In genomic region chr3:49994476-49994875, GRCh38 we compare ENCODE assay signal across 20 cellular contexts. TPM values are rescaled to one million over a fixed set of nuclear protein-coding genes. Genes with fewer than 3 reads are reported as not detected.
A peak's percentile ranks its signal among the peaks of the same experiment; 100 is the strongest.
DNase-seq lines count a peak whose midpoint lies in the region; ATAC-seq, FAIRE-seq and TF ChIP-seq lines count a peak whose summit lies in the region.
"Had no signal": no experiment of that assay in that cellular context is flagged by ENCODE, and none has a peak within 500 bp of the region (broad histone marks: within the 10 kb centered on the region; RNA-seq: fewer than 3 reads in every experiment).

No MANE protein-coding gene starts in this region.

- 0 out of 2 replicates have a peak overlapping the region, but pooled peaks have one; percentile 24 for H3K27ac ChIP-seq in Karpas-422 (ENCODE audit: low read length)
- H3K27ac ChIP-seq in endodermal cell (ENCODE audit: low read depth, low read length): no peak overlapping the region
- H3K27ac ChIP-seq: BLaER1 treated with 17β-estradiol and CSF1 and Interleukin-3, amounts not matched to agents 10 nM and 100 nM; GM23248 had no signal

- H3K4me3 ChIP-seq in Karpas-422 (ENCODE audit: low read length) (no peak overlapping the region), endodermal cell (ENCODE audit: low read length) (no peak overlapping the region)
- H3K4me3 ChIP-seq: BLaER1 treated with 17β-estradiol and CSF1 and Interleukin-3, amounts not matched to agents 10 nM and 100 nM; GM23248 had no signal

- no peak for ATAC-seq in activated T-helper 17 cell treated with anti-CD3 and anti-CD28 coated beads, Interleukin-2, amount 50 U/mL, for 72 hours (replicated peaks)
- ATAC-seq in HG02973 (IDR thresholded peaks at IDR 0.05; ENCODE audit: unreplicated experiment): no peak
- ATAC-seq in left ventricle myocardium superior: no peak

- peak overlapping the region; percentile 29 for H3K27ac Mint-ChIP-seq in activated T-helper 17 cell treated with anti-CD3 and anti-CD28 coated beads, Interleukin-2, amount 50 U/mL, for 72 hours
- peak overlapping the region; percentile 52 for H3K27ac Mint-ChIP-seq in endodermal cell
- H3K27ac Mint-ChIP-seq: CD14-positive monocyte; CD4-positive, alpha-beta T cell; HFFc6 had no signal

- DNase-seq in Karpas-422: no peak
- DNase-seq in endodermal cell: no peak
- no peak for DNase-seq in NK-92 (lab: John Stamatoyannopoulos, UW; ENCODE audit: unreplicated experiment)
- no peak for DNase-seq in left ventricle myocardium superior
- DNase-seq in urothelium cell line (ENCODE audit: low spot score): no peak
- DNase-seq: BE2C; CD4-positive, alpha-beta T cell; CD8-positive, alpha-beta memory T cell; DMS53; DMS79 treated with DMSO at 0.1 percent for 48 hours; GF-D8; GM23248; H9; HFFc6 had no signal

- peaks cover 10% of the 10 kb centered on the region; the same call in 1 of the 2 replicates for H3K36me3 ChIP-seq in Karpas-422 (ENCODE audit: insufficient read depth, low read length)
- peaks cover 30% of the 10 kb centered on the region for H3K36me3 ChIP-seq in endodermal cell (ENCODE audit: control insufficient read depth, insufficient read depth, low read length)
- H3K36me3 ChIP-seq: BE2C had no signal

- peaks cover 53% of the 10 kb centered on the region for H3K4me1 ChIP-seq in Karpas-422 (ENCODE audit: low read length)
- peaks cover 7% of the 10 kb centered on the region for H3K4me1 ChIP-seq in endodermal cell (ENCODE audit: control insufficient read depth, insufficient read depth, low read length)
- H3K4me1 ChIP-seq: BE2C; BLaER1 treated with 17β-estradiol and CSF1 and Interleukin-3, amounts not matched to agents 10 nM and 100 nM had no signal

- whole genome bisulfite sequencing in endodermal cell (ENCODE audit: insufficient coverage in 1 of 2, insufficient read length in 1 of 2), 2 experiments: 100% methylated on average over 1 of the region's 1 CpG; no CpG with 5 or more reads in 1 of the 2 experiments

- H3K4me1 Mint-ChIP-seq in activated T-helper 17 cell treated with anti-CD3 and anti-CD28 coated beads, Interleukin-2, amount 50 U/mL, for 72 hours: peaks cover 5% of the 10 kb centered on the region
- H3K4me1 Mint-ChIP-seq in endodermal cell: peaks cover 16% of the 10 kb centered on the region
- H3K4me1 Mint-ChIP-seq: CD14-positive monocyte had no signal

- no peaks in the 10 kb centered on the region for H3K9me3 Mint-ChIP-seq in activated T-helper 17 cell treated with anti-CD3 and anti-CD28 coated beads, Interleukin-2, amount 50 U/mL, for 72 hours
- no peaks in the 10 kb centered on the region for H3K9me3 Mint-ChIP-seq in endodermal cell
- H3K9me3 Mint-ChIP-seq: CD14-positive monocyte; CD4-positive, alpha-beta T cell; CD8-positive, alpha-beta memory T cell; H9; HFFc6 had no signal

- H3K9me2 ChIP-seq in Karpas-422 (replicated peaks; ENCODE audit: insufficient read depth, low read length): no peaks in the 10 kb centered on the region

- no peak overlapping the region for H3K4me2 ChIP-seq in Karpas-422 (ENCODE audit: low read depth, low read length, poor library complexity, severe bottlenecking)
- H3K4me2 ChIP-seq: BLaER1 treated with 17β-estradiol and CSF1 and Interleukin-3, amounts not matched to agents 10 nM and 100 nM had no signal

- H2AFZ ChIP-seq in Karpas-422 (ENCODE audit: low read length): no peak overlapping the region
- H2AFZ ChIP-seq: GM23248 had no signal

- H3K27me3 ChIP-seq in Karpas-422 (ENCODE audit: low read length): no peaks in the 10 kb centered on the region
- no peaks in the 10 kb centered on the region for H3K27me3 ChIP-seq in endodermal cell (ENCODE audit: control insufficient read depth, insufficient read depth, low read length, poor library complexity, severe bottlenecking)
- H3K27me3 ChIP-seq: BE2C; BLaER1 treated with 17β-estradiol and CSF1 and Interleukin-3, amounts not matched to agents 10 nM and 100 nM had no signal

- H3K79me2 ChIP-seq in Karpas-422 (ENCODE audit: low read length): peaks cover 88% of the 10 kb centered on the region

- H3K9me3 ChIP-seq in Karpas-422 (ENCODE audit: low read length) (no peaks in the 10 kb centered on the region), endodermal cell (ENCODE audit: control insufficient read depth, low read length) (no peaks in the 10 kb centered on the region)
- H3K9me3 ChIP-seq: BE2C; BLaER1 treated with 17β-estradiol and CSF1 and Interleukin-3, amounts not matched to agents 10 nM and 100 nM had no signal

- TF ChIP-seq CTCF in endodermal cell (conservative IDR thresholded peaks at IDR 0.05): no peak

- intact Hi-C loops in left ventricle myocardium superior (cut with micrococcal nuclease): no loop called here

- H3K9ac ChIP-seq in Karpas-422 (ENCODE audit: low read length): no peak overlapping the region
- no peak overlapping the region for H3K9ac ChIP-seq in endodermal cell (ENCODE audit: extremely low read depth, low read length, poor library complexity, severe bottlenecking)
- H3K9ac ChIP-seq: BLaER1 treated with 17β-estradiol and CSF1 and Interleukin-3, amounts not matched to agents 10 nM and 100 nM; GM23248 had no signal

- FAIRE-seq in urothelium cell line (lab: Jason Lieb, UNC): no peak
- FAIRE-seq: GM12891, GM18507 had no signal

- no peaks in the 10 kb centered on the region for H3K27me3 Mint-ChIP-seq in activated T-helper 17 cell treated with anti-CD3 and anti-CD28 coated beads, Interleukin-2, amount 50 U/mL, for 72 hours
- no peaks in the 10 kb centered on the region for H3K27me3 Mint-ChIP-seq in endodermal cell (ENCODE audit: insufficient read depth)
- H3K27me3 Mint-ChIP-seq: CD4-positive, alpha-beta T cell; CD8-positive, alpha-beta memory T cell had no signal

- H4K20me1 ChIP-seq in Karpas-422 (ENCODE audit: insufficient read depth, low read depth, low read length): no peaks in the 10 kb centered on the region

- no peak overlapping the region for H3K4me3 Mint-ChIP-seq in activated T-helper 17 cell treated with anti-CD3 and anti-CD28 coated beads, Interleukin-2, amount 50 U/mL, for 72 hours
- H3K4me3 Mint-ChIP-seq in endodermal cell: no peak overlapping the region
- H3K4me3 Mint-ChIP-seq: CD14-positive monocyte; CD4-positive, alpha-beta T cell; CD8-positive, alpha-beta memory T cell; H9; HFFc6 had no signal

- H3K36me3 Mint-ChIP-seq in activated T-helper 17 cell treated with anti-CD3 and anti-CD28 coated beads, Interleukin-2, amount 50 U/mL, for 72 hours (ENCODE audit: low read depth): peaks cover 54% of the 10 kb centered on the region
- H3K36me3 Mint-ChIP-seq in endodermal cell (ENCODE audit: low read depth): peaks cover 11% of the 10 kb centered on the region

RNA-seq across cellular contexts. Expression of gene RBM6, which starts 54.5 kb away (rescaled TPM):
- 88.3 and 109 TPM in 2 replicates for total RNA-seq in Karpas-422 (2014; rRNA removed; shearing (Covaris generic); ENCODE audit: low replicate concordance)
- 10 to 100 TPM; 75.5 to 88.4 TPM for total RNA-seq in activated T-helper 17 cell treated with anti-CD3 and anti-CD28 coated beads, Interleukin-2, amount 50 U/mL, for 72 hours
- total RNA-seq in endodermal cell (100 to 1,000 TPM; 116 to 168 TPM), left ventricle myocardium superior (48.4 TPM)
- 131 TPM for polyA plus RNA-seq in endodermal cell (2013, experiment 1 of 2)
- 115 TPM for polyA plus RNA-seq in endodermal cell (2013, experiment 2 of 2)
